ENCODE assay signal across 10 cellular contexts in the genomic region with DNA sequence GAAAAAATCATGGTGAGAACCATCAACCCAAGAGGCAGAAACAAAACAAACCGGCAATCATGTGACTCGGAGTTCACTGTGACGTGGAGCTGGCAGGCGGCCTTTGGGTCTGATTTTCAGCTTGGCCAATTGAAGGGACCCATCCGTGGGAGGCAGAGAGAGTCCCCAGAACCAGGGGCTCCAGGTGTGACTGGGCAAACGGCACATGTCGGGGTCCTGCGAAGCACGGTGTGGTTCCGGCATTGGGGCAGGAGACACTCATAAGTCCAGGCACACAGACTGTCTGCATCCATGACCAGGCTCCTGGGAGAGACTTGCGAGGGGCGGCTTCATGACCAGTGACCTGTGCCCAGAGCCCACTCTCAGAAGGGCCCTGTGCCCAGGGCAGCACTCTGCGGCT. TPM values are rescaled to one million over a fixed set of nuclear protein-coding genes. Genes with fewer than 3 reads are reported as not detected.
"Had no signal": no experiment of that assay in that cellular context is flagged by ENCODE, and none has a peak within 500 bp of the region (broad histone marks: within the 10 kb centered on the region; RNA-seq: fewer than 3 reads in every experiment).

No MANE protein-coding gene starts in this region.

- H3K9ac ChIP-seq: GM23248 had no signal

- H3K4me3 ChIP-seq: GM23248, HAP-1 had no signal

- H3K36me3 ChIP-seq: HAP-1 had no signal

- DNase-seq: GM23248, GOT3, H7, HFFc6, IMR-90, KBM-7 had no signal

- H3K27ac ChIP-seq: GM23248, HL-60 had no signal

- H3K9me3 ChIP-seq: HAP-1 had no signal

- ATAC-seq: HCT116 had no signal

- H3K4me1 ChIP-seq: HAP-1 had no signal

RNA-seq across cellular contexts. Expression of a gene that starts 12.6 kb away (rescaled TPM):
- total RNA-seq: GM23248, HFFc6, HT1080, IMR-90 had no signal
- polyA plus RNA-seq: GM23248, IMR-90 had no signal
